17 cellular contexts compared by ENCODE assay signal in the genomic region with DNA sequence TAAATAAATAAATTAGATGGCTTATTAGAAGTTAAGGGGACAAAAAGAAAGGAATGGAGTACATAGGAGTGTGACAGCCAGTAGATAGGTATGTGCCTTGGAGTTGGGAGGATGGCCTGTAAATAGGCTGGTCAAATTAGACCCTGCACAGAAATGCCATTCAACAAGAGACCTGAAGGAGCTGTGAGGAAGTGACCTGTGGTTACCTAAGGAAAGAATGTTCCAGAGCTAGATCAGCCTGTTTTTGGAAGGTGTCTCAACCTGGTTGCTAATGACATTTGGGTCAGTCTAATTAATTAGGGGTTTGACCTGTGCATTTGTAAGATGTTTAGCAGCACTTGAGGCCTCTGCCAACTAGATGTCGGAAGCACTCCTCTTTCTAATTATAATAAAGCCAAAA.
DNase-seq lines count a peak whose midpoint lies in the region; ATAC-seq and TF ChIP-seq lines count a peak whose summit lies in the region.
"Had no signal": no experiment of that assay in that cellular context is flagged by ENCODE, and none has a peak within 500 bp of the region (broad histone marks: within the 10 kb centered on the region; RNA-seq: fewer than 3 reads in every experiment).

No MANE protein-coding gene starts in this region.

- intact Hi-C loops in spleen (cut with DNase I; ENCODE audit: low total_unique reads) = no loop called here

- TF ChIP-seq POLR2A in gastroesophageal sphincter (IDR thresholded peaks at IDR 0.05) = no peak
- TF ChIP-seq POLR2A in spleen (IDR thresholded peaks at IDR 0.05) = no peak

- no peaks in the 10 kb centered on the region for H3K79me2 ChIP-seq in trophoblast cell (ENCODE audit: control insufficient read depth, insufficient read depth, low read length, poor library complexity)

- no peak overlapping the region for H4K91ac ChIP-seq in trophoblast cell (ENCODE audit: low read depth, low read length)

- no peak overlapping the region for H3K14ac ChIP-seq in trophoblast cell (ENCODE audit: low read length)

- H2AFZ ChIP-seq in trophoblast cell (ENCODE audit: insufficient read depth, low read length, poor library complexity) = no peak overlapping the region

- H3K36me3 ChIP-seq in gastroesophageal sphincter (no peaks in the 10 kb centered on the region), trophoblast cell (ENCODE audit: control insufficient read depth in 1 of 2, insufficient read depth in 2 of 2, low read length in 2 of 2) (no peaks in the 10 kb centered on the region), spleen (no peaks in the 10 kb centered on the region)

- no peak overlapping the region for H2BK12ac ChIP-seq in trophoblast cell (ENCODE audit: low read length)

- ATAC-seq in gastroesophageal sphincter = peak; percentile 45
- no peak for ATAC-seq in HG03460 (IDR thresholded peaks at IDR 0.05; ENCODE audit: unreplicated experiment)
- no peak for ATAC-seq in HG03565 (IDR thresholded peaks at IDR 0.05; ENCODE audit: unreplicated experiment)
- ATAC-seq: HCT116 had no signal

- H3K27ac ChIP-seq in 22Rv1 (peak overlapping the region; percentile 6; the same call in 1 of the 2 replicates), VCaP (peak overlapping the region; percentile 60; the same call in 1 of the 2 replicates), gastroesophageal sphincter (peak overlapping the region in 1 of 4 donors; percentile 4), trophoblast cell (ENCODE audit: low read depth, low read length) (no peak overlapping the region), spleen (no peak overlapping the region)
- H3K27ac ChIP-seq: C4-2B had no signal

- peaks cover 0 to 14% (median 0%) of the 10 kb centered on the region in 3 donors for H3K4me1 ChIP-seq in gastroesophageal sphincter
- peaks cover 0 to 4% of the 10 kb centered on the region in 2 experiments for H3K4me1 ChIP-seq in trophoblast cell (ENCODE audit: control insufficient read depth in 1 of 2, insufficient read depth in 2 of 2, low read length in 2 of 2)
- H3K4me1 ChIP-seq in spleen = no peaks in the 10 kb centered on the region

- WGBS in gastroesophageal sphincter (ENCODE audit: low coverage in 1 of 2), 2 donors = 57% methylated on average over 1 of the region's 1 CpG; no CpG with 5 or more reads in 1 of the 2 donors
- no CpG with 5 or more reads among the region's 1 CpG for WGBS in trophoblast cell (ENCODE audit: extremely low coverage, insufficient coverage, insufficient read length)
- WGBS in spleen, 5 donors = 72 to 89% (median 79%) methylated on average over 1 of the region's 1 CpG

- H2BK5ac ChIP-seq in trophoblast cell (ENCODE audit: low read depth, low read length, poor library complexity) = no peak overlapping the region

- no peaks in the 10 kb centered on the region for H3K9me3 ChIP-seq in gastroesophageal sphincter
- no peaks in the 10 kb centered on the region for H3K9me3 ChIP-seq in trophoblast cell (ENCODE audit: insufficient read depth, low read depth, low read length)
- no peaks in the 10 kb centered on the region for H3K9me3 ChIP-seq in spleen

- no peak overlapping the region for H2AK5ac ChIP-seq in trophoblast cell (ENCODE audit: low read length)

- H4K8ac ChIP-seq in trophoblast cell (ENCODE audit: low read depth, low read length) = no peak overlapping the region

- H3K4me3 ChIP-seq in gastroesophageal sphincter (no peak overlapping the region), trophoblast cell (ENCODE audit: low read depth, low read length) (no peak overlapping the region), spleen (no peak overlapping the region)

- TF ChIP-seq EP300 in gastroesophageal sphincter (IDR thresholded peaks at IDR 0.05) = no peak

- H3K23ac ChIP-seq in trophoblast cell (ENCODE audit: low read length) = no peak overlapping the region

- no peak overlapping the region for H2BK120ac ChIP-seq in trophoblast cell (ENCODE audit: insufficient read depth, low read length, poor library complexity)

- H3K4me2 ChIP-seq in trophoblast cell (ENCODE audit: low read length) = no peak overlapping the region

- H3K27me3 ChIP-seq in gastroesophageal sphincter (no peaks in the 10 kb centered on the region), trophoblast cell (ENCODE audit: insufficient read depth, low read length) (no peaks in the 10 kb centered on the region), spleen (replicated peaks in 1 of 7) (no peaks in the 10 kb centered on the region)

- H4K12ac ChIP-seq in trophoblast cell (ENCODE audit: low read depth, low read length) = no peak overlapping the region

- no peak overlapping the region for H3K9ac ChIP-seq in trophoblast cell (ENCODE audit: low read length)

- TF ChIP-seq CTCF in 22Rv1 (IDR thresholded peaks at IDR 0.05) = no peak
- TF ChIP-seq CTCF in VCaP (conservative IDR thresholded peaks at IDR 0.05) = no peak
- TF ChIP-seq CTCF in gastroesophageal sphincter (IDR thresholded peaks at IDR 0.05) = no peak
- no peak for TF ChIP-seq CTCF in spleen (IDR thresholded peaks at IDR 0.05 in 8 of 11, conservative IDR thresholded peaks at IDR 0.05 in 3 of 11)

- peak; percentile 31 to 59 for DNase-seq in trophoblast cell
- DNase-seq in spleen = no peak
- DNase-seq: AML-193; CD4-positive, alpha-beta T cell; DMS153; DMS79; GF-D8; GOT3; H7; HFFc6 had no signal

- H3K18ac ChIP-seq in trophoblast cell (ENCODE audit: low read length) = no peak overlapping the region

- no peaks in the 10 kb centered on the region for H3K79me1 ChIP-seq in trophoblast cell (ENCODE audit: low read length)

- no peak overlapping the region for H3K4ac ChIP-seq in trophoblast cell (ENCODE audit: low read depth, low read length)

Comparison
In these comparisons a context has a peak if more than half of its experiments do, and no peak if none do; other contexts are left out.
1. H3K27ac ChIP-seq: peak in 22Rv1 (single experiment) and VCaP (single experiment); none in trophoblast cell (single experiment) and spleen (0 of 8).